Comparison of ENCODE assay signal across 3 cellular contexts in genomic region chr2:238126338-238126737, GRCh38.
TF ChIP-seq lines count a peak whose summit lies in the region.

No MANE protein-coding gene starts in this region.

TF ChIP-seq in GM12891, 5 proteins besides CTCF, POLR2A, EP300 and RAD21:
- no peak for TF ChIP-seq POU2F2 (IDR thresholded peaks at IDR 0.05; ENCODE audit: low read depth, low read length)
- no peak for TF ChIP-seq SPI1 (IDR thresholded peaks at IDR 0.05; ENCODE audit: low read depth, low read length)
- no peak for TF ChIP-seq POLR2AphosphoS5 (IDR thresholded peaks at IDR 0.05; ENCODE audit: low read depth, low read length)
- TF ChIP-seq PAX5 (IDR thresholded peaks at IDR 0.05; ENCODE audit: insufficient read depth, low read length, severe bottlenecking): no peak
- no peak for TF ChIP-seq TAF1 (IDR thresholded peaks at IDR 0.05; ENCODE audit: low read depth, low read length)

TF ChIP-seq in IMR-90, 13 proteins besides CTCF, POLR2A, EP300 and RAD21:
- TF ChIP-seq CEBPB (IDR thresholded peaks at IDR 0.05; ENCODE audit: low read depth, low read length): no peak
- TF ChIP-seq RFX5 (IDR thresholded peaks at IDR 0.05; ENCODE audit: low read depth, low read length): no peak
- no peak for TF ChIP-seq MXI1 (IDR thresholded peaks at IDR 0.05; ENCODE audit: borderline replicate concordance, low read depth, low read length)
- TF ChIP-seq NFE2L2 (IDR thresholded peaks at IDR 0.05; ENCODE audit: low read depth, low read length): no peak
- TF ChIP-seq USF2 (IDR thresholded peaks at IDR 0.05; ENCODE audit: low read depth, low read length): no peak
- TF ChIP-seq MAZ (IDR thresholded peaks at IDR 0.05; ENCODE audit: borderline replicate concordance, low read depth, low read length): no peak
- no peak for TF ChIP-seq RCOR1 (IDR thresholded peaks at IDR 0.05; ENCODE audit: insufficient replicate concordance, low read length)
- no peak for TF ChIP-seq CHD1 (IDR thresholded peaks at IDR 0.05; ENCODE audit: low read depth, low read length)
- no peak for TF ChIP-seq SMC3 (IDR thresholded peaks at IDR 0.05; ENCODE audit: low read depth, low read length)
- no peak for TF ChIP-seq MAFK (IDR thresholded peaks at IDR 0.05; ENCODE audit: low read depth, low read length)
- TF ChIP-seq BHLHE40 (IDR thresholded peaks at IDR 0.05; ENCODE audit: low read depth, low read length): no peak
- TF ChIP-seq FOS (IDR thresholded peaks at IDR 0.05; ENCODE audit: low read depth, low read length): no peak
- no peak for TF ChIP-seq ELK1 (IDR thresholded peaks at IDR 0.05; ENCODE audit: borderline replicate concordance, low read depth, low read length)

TF ChIP-seq in K562, 482 proteins besides CTCF, POLR2A, EP300 and RAD21:
- TF ChIP-seq NCOA4 (IDR thresholded peaks at IDR 0.05; ENCODE audit: partially characterized antibody) (no peak), ZBTB5 (IDR thresholded peaks at IDR 0.05) (0 out of 2 replicates have a peak, but pooled peaks have one; percentile 11), KDM5B (IDR thresholded peaks at IDR 0.05; ENCODE audit: insufficient replicate concordance, low read depth, low read length) (no peak), PHF20 (IDR thresholded peaks at IDR 0.05; ENCODE audit: partially characterized antibody) (peak; percentile 55), BCOR (IDR thresholded peaks at IDR 0.05) (peak; percentile 7; the same call in 1 of the 2 replicates), ADNP (tag; IDR thresholded peaks at IDR 0.05) (peak; percentile 40; the same call in 1 of the 2 replicates)
